13 cellular contexts compared by ENCODE assay signal in genomic region chr11:118046051-118046963, GRCh38. TPM values are rescaled to one million over a fixed set of nuclear protein-coding genes. Genes with fewer than 3 reads are reported as not detected.
A peak's percentile ranks its signal among the peaks of the same experiment; 100 is the strongest.
DNase-seq lines count a peak whose midpoint lies in the region; ATAC-seq and TF ChIP-seq lines count a peak whose summit lies in the region.
"Had no signal": no experiment of that assay in that cellular context is flagged by ENCODE, and none has a peak within 500 bp of the region (broad histone marks: within the 10 kb centered on the region; RNA-seq: fewer than 3 reads in every experiment).

No MANE protein-coding gene starts in this region.

- in situ Hi-C loops in GM13976 (cut with MboI; ENCODE audit: low sequenced_read_pairs, unreplicated experiment), result loop anchor here (5.0 kb wide), 1 partner anchor 94 kb away; no protein-coding TSS in a partner anchor

- peak overlapping the region in 1 of 3 donors; percentile 11 for H3K27ac ChIP-seq in right lobe of liver

- no peaks in the 10 kb centered on the region for H3K9me3 ChIP-seq in right lobe of liver

- no peak overlapping the region for H3K4me3 ChIP-seq in right lobe of liver

- DNase-seq in GM10248 (ENCODE audit: extremely low spot score), result peak; percentile 43
- peak; percentile 37 for DNase-seq in NCI-H2196 treated with DMSO at 0.1 percent for 48 hours (lab: John Stamatoyannopoulos, UW; ENCODE audit: unreplicated experiment)
- DNase-seq in activated T-cell treated with anti-CD3 and anti-CD28 coated beads, Interleukin-2, amount 50 U/mL, for 1 hour, result peak; percentile 41
- no peak for DNase-seq in right lobe of liver
- DNase-seq in RPMI8226, result no peak
- no peak for DNase-seq in GM13976 (ENCODE audit: low spot score)
- DNase-seq in SKM-1 treated with dmso at 0.1 percent for 144 hours (lab: John Stamatoyannopoulos, UW; ENCODE audit: unreplicated experiment), result no peak
- DNase-seq: mesenchymal stem cell, NCI-H510A, right cardiac atrium, SW 1271 had no signal

- ATAC-seq in right lobe of liver (peak; percentile 64 to 88 (median 82)), GM21526 (IDR thresholded peaks at IDR 0.05; ENCODE audit: low FRiP score, unreplicated experiment) (no peak)

- CTCF ChIA-PET in GM10248 (lab: Yijun Ruan, JAX), result interaction anchor here (0.8 to 4.5 kb wide), 8 partner anchors 9 to 238 kb away, joined by 3 to 28 read pairs (median 4); no protein-coding TSS in a partner anchor

- 58% methylated on average over 4 of the region's 5 CpGs for WGBS in right lobe of liver (ENCODE audit: insufficient coverage, low coverage, low lambda C conversion rate, missing lambda C conversion rate)

- no peaks in the 10 kb centered on the region for H3K27me3 ChIP-seq in right lobe of liver

- POLR2A ChIA-PET in GM10248 (lab: Yijun Ruan, JAX), result no interaction called here

- peaks cover 0 to 11% (median 2%) of the 10 kb centered on the region in 4 donors for H3K4me1 ChIP-seq in right lobe of liver

- no peak for TF ChIP-seq POLR2A in right lobe of liver (IDR thresholded peaks at IDR 0.05)

- H3K36me3 ChIP-seq in right lobe of liver, result no peaks in the 10 kb centered on the region

- TF ChIP-seq CTCF in GM10248 (IDR thresholded peaks at IDR 0.05; ENCODE audit: control extremely low read depth, extremely low read depth, low read depth, missing control alignments), result no peak
- TF ChIP-seq CTCF in right lobe of liver (IDR thresholded peaks at IDR 0.05), result no peak
- TF ChIP-seq CTCF in GM13976 (IDR thresholded peaks at IDR 0.05; ENCODE audit: borderline replicate concordance, control extremely low read depth, extremely low read depth, insufficient read depth, missing control alignments), result no peak

- intact Hi-C loops in right lobe of liver (cut with DNase I), result no loop called here

RNA-seq across cellular contexts. Expression of gene TMPRSS4, which starts 30.6 kb away (rescaled TPM):
- total RNA-seq in right lobe of liver, result under 1 TPM in 2 of 6 experiments, not detected in 4; 0.35 to 0.51 TPM
- total RNA-seq: fibroblast of villous mesenchyme, right cardiac atrium had no signal

RNA-seq across cellular contexts. Expression of gene SMIM35, which starts 40.5 kb away (rescaled TPM):
- not detected for total RNA-seq in right lobe of liver
- total RNA-seq: fibroblast of villous mesenchyme, right cardiac atrium had no signal

Comparison
In these comparisons a context has a peak if more than half of its experiments do, and no peak if none do; other contexts are left out.
1. DNase-seq: peak in GM10248 (single experiment), NCI-H2196 treated with DMSO at 0.1 percent for 48 hours (single experiment) and activated T-cell treated with anti-CD3 and anti-CD28 coated beads, Interleukin-2, amount 50 U/mL, for 1 hour (single experiment); none in right lobe of liver (0 of 3), RPMI8226 (single experiment), GM13976 (single experiment) and SKM-1 treated with dmso at 0.1 percent for 144 hours (single experiment).